Comparison of ENCODE assay signal across 8 cellular contexts in the genomic region with DNA sequence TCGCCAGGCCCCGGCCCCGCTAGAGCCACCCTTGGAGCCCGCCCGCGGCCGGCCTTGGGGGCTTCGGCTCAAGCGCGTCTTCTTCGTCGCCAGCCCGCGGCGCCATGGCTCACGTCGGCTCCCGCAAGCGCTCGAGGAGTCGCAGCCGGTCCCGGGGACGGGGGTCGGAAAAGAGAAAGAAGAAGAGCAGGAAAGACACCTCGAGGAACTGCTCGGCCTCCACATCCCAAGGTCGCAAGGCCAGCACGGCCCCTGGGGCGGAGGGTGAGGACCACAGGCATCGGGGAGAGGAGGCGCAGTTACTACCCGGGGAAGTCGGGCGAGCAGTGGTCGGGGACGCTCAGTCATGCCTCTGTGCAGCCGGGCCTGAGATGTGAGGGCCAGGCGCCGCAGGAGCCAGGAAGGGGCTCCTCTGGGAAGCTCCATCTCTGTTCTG. TPM values are rescaled to one million over a fixed set of nuclear protein-coding genes. Genes with fewer than 3 reads are reported as not detected.
DNase-seq lines count a peak whose midpoint lies in the region; ATAC-seq and TF ChIP-seq lines count a peak whose summit lies in the region.

No MANE protein-coding gene starts in this region.

- DNase-seq in DMS53 (lab: John Stamatoyannopoulos, UW): peak; percentile 70
- no peak for DNase-seq in DMS53 treated with DMSO at 0.1 percent for 48 hours (lab: John Stamatoyannopoulos, UW; ENCODE audit: unreplicated experiment)
- DNase-seq in WERI-Rb-1: no peak
- DNase-seq in glutamatergic neuron: peak; percentile 57
- no peak for DNase-seq in gastrocnemius medialis
- DNase-seq in GM19238 (ENCODE audit: insufficient read length, low spot score): no peak

- H3K27me3 ChIP-seq in WERI-Rb-1 (ENCODE audit: insufficient read depth, low read depth, severe bottlenecking): no peaks in the 10 kb centered on the region
- H3K27me3 ChIP-seq in gastrocnemius medialis: no peaks in the 10 kb centered on the region

- peaks cover 4% of the 10 kb centered on the region for H3K27me3 Mint-ChIP-seq in glutamatergic neuron (ENCODE audit: unreplicated experiment)

- H3K36me3 Mint-ChIP-seq in glutamatergic neuron (ENCODE audit: unreplicated experiment): no peaks in the 10 kb centered on the region

- peaks cover 45 to 68% of the 10 kb centered on the region in 2 donors for H3K4me1 ChIP-seq in gastrocnemius medialis

- TF ChIP-seq CTCF in WERI-Rb-1 (IDR thresholded peaks at IDR 0.05; ENCODE audit: low read depth, low read length) (peak; percentile 8; the same call in 1 of the 2 replicates), glutamatergic neuron (IDR thresholded peaks at IDR 0.05; ENCODE audit: partially characterized antibody, unreplicated experiment) (no peak), gastrocnemius medialis (IDR thresholded peaks at IDR 0.05 in 4 of 5, conservative IDR thresholded peaks at IDR 0.05 in 1 of 5) (no peak)

- intact Hi-C loops in gastrocnemius medialis (cut with DNase I; ENCODE audit: low total_unique reads): no loop called here

- H3K4me3 Mint-ChIP-seq in glutamatergic neuron (ENCODE audit: unreplicated experiment): peak overlapping the region; percentile 87

- peaks cover 28% of the 10 kb centered on the region for H3K36me3 ChIP-seq in WERI-Rb-1
- H3K36me3 ChIP-seq in gastrocnemius medialis: peaks cover 0 to 6% of the 10 kb centered on the region in 2 donors

- H3K4me3 ChIP-seq in WERI-Rb-1 (ENCODE audit: low read depth, low read length) (peak overlapping the region; percentile 48), gastrocnemius medialis (peak overlapping the region; percentile 83 to 97 (median 92))

- TF ChIP-seq POLR2A in gastrocnemius medialis (IDR thresholded peaks at IDR 0.05): no peak

- ATAC-seq in HG02970 (IDR thresholded peaks at IDR 0.05; ENCODE audit: low FRiP score, unreplicated experiment) (peak; percentile 25), gastrocnemius medialis (peak in 1 of 2 donors; percentile 41), HG02870 (IDR thresholded peaks at IDR 0.05; ENCODE audit: unreplicated experiment) (no peak)

- H3K9me3 ChIP-seq in WERI-Rb-1 (ENCODE audit: severe bottlenecking) (no peaks in the 10 kb centered on the region), gastrocnemius medialis (no peaks in the 10 kb centered on the region)

- H3K9me3 Mint-ChIP-seq in glutamatergic neuron (ENCODE audit: unreplicated experiment): peaks cover 6% of the 10 kb centered on the region

- in situ Hi-C loops in gastrocnemius medialis (cut with MboI; ENCODE audit: low sequenced_read_pairs in 4 of 4): no loop called here

- peak overlapping the region; percentile 74 for H3K27ac ChIP-seq in WERI-Rb-1
- peak overlapping the region; percentile 79 to 91 (median 91) for H3K27ac ChIP-seq in gastrocnemius medialis

- H3K27ac Mint-ChIP-seq in glutamatergic neuron (ENCODE audit: unreplicated experiment): peak overlapping the region; percentile 28

- peaks cover 7% of the 10 kb centered on the region for H3K4me1 Mint-ChIP-seq in glutamatergic neuron (ENCODE audit: low read depth, unreplicated experiment)

RNA-seq across cellular contexts. Expression of gene ARL6IP4, which starts 0.6 kb away (rescaled TPM):
- 122 TPM for total RNA-seq in glutamatergic neuron (ENCODE audit: unreplicated experiment)
- 100 to 1,000 TPM; 123 to 175 (median 156) TPM for total RNA-seq in gastrocnemius medialis

RNA-seq across cellular contexts. Expression of gene OGFOD2, which starts 6.0 kb away (rescaled TPM):
- total RNA-seq in glutamatergic neuron (ENCODE audit: unreplicated experiment) (15.3 TPM), gastrocnemius medialis (10 to 100 TPM in 1 of 4 donors, 1 to 10 TPM in 3; 3.2 to 11.7 (median 7.8) TPM)

RNA-seq across cellular contexts. Expression of gene ABCB9, which starts 14.8 kb away (rescaled TPM):
- 8.8 TPM for total RNA-seq in glutamatergic neuron (ENCODE audit: unreplicated experiment)
- 1 to 10 TPM in 2 of 4 donors, under 1 TPM in 2; 0.53 to 1.5 (median 0.99) TPM for total RNA-seq in gastrocnemius medialis

Comparison
In these comparisons a context has a peak if more than half of its experiments do, and no peak if none do; other contexts are left out.
1. DNase-seq: peak in DMS53 (single experiment) and glutamatergic neuron (single experiment); none in DMS53 treated with DMSO at 0.1 percent for 48 hours (single experiment), WERI-Rb-1 (single experiment), gastrocnemius medialis (0 of 2) and GM19238 (single experiment).